In the genomic region with DNA sequence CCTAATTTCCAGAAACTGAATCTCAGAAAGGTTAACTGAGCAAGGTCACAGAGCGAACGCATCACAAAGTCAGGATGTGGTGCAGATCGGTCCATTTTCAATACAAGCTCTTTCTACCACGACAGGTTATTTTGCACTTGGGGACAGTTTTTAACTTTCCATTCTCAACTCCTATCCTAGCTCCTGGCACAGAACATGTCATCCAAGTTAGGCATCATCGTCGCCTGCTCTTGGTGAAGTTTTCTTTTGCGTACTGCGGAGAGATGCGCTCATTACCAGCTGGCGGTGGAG, we compare ENCODE assay signal across 8 cellular contexts. TPM values are rescaled to one million over a fixed set of nuclear protein-coding genes. Genes with fewer than 3 reads are reported as not detected.
A peak's percentile ranks its signal among the peaks of the same experiment; 100 is the strongest.
DNase-seq lines count a peak whose midpoint lies in the region; ATAC-seq, FAIRE-seq and TF ChIP-seq lines count a peak whose summit lies in the region.

No MANE protein-coding gene starts in this region.

- H3K36me3 ChIP-seq in pancreas: no peaks in the 10 kb centered on the region

- ATAC-seq in pancreas: peak in 2 of 4 donors; percentile 1
- ATAC-seq in HG03039 (IDR thresholded peaks at IDR 0.05; ENCODE audit: unreplicated experiment): no peak

- intact Hi-C loops in pancreas (cut with DNase I): loop anchor here in 1 of 3 donors (5.0 kb wide), 1 partner anchor 137 kb away; no protein-coding TSS in a partner anchor

- no peaks in the 10 kb centered on the region for H3K27me3 ChIP-seq in HL-60 (ENCODE audit: insufficient read depth, poor library complexity, severe bottlenecking)
- H3K27me3 ChIP-seq in pancreas: no peaks in the 10 kb centered on the region

- no peaks in the 10 kb centered on the region for H3K9me3 ChIP-seq in pancreas

- WGBS in pancreas, 2 donors: 0 to 1% methylated on average over 10 of the region's 10 CpGs

- no peak for FAIRE-seq in pancreas (lab: Jason Lieb, UNC)

- TF ChIP-seq CTCF in HL-60 (IDR thresholded peaks at IDR 0.05; ENCODE audit: insufficient read depth, low read length): no peak
- TF ChIP-seq CTCF in epithelial cell of esophagus (IDR thresholded peaks at IDR 0.05; ENCODE audit: insufficient read depth, low read depth, low read length, missing control alignments): no peak
- TF ChIP-seq CTCF in pancreas (IDR thresholded peaks at IDR 0.05): no peak

- H3K27ac ChIP-seq in HL-60 (replicated peaks) (no peak overlapping the region), pancreas (peak overlapping the region in 3 of 4 donors; percentile 96 to 98 (median 97))

- H3K4me1 ChIP-seq in pancreas: peaks cover 17 to 28% (median 27%) of the 10 kb centered on the region in 3 donors

- H3K4me3 ChIP-seq in GM08714 (ENCODE audit: low read length) (peak overlapping the region; percentile 88), HL-60 (replicated peaks; ENCODE audit: insufficient read depth, low read length) (peak overlapping the region; percentile 74), epithelial cell of esophagus (ENCODE audit: low read length) (peak overlapping the region; percentile 81), pancreas (peak overlapping the region; percentile 70 to 97 (median 86))

- DNase-seq in HL-60 (ENCODE audit: low read depth in 1 of 2, low spot score in 1 of 2) (no peak), epithelial cell of esophagus (ENCODE audit: low read depth) (no peak), pancreas (no peak), GF-D8 (lab: John Stamatoyannopoulos, UW) (no peak)
- no peak for DNase-seq in activated effector memory CD4-positive, alpha-beta T cell treated with anti-CD3 and anti-CD28 coated beads, Interleukin-2, amount 50 U/mL, for 16 hours
- no peak for DNase-seq in stimulated activated naive CD4-positive, alpha-beta T cell treated with Interleukin-2 at 50 U/mL for 16 hours (lab: John Stamatoyannopoulos, UW)

RNA-seq across cellular contexts. Expression of a gene that starts 15.5 kb away (rescaled TPM):
- total RNA-seq in pancreas: 100 to 1,000 TPM in 1 of 6 donors, 10 to 100 TPM in 5; 37.0 to 151 (median 42.9) TPM
- 10 to 100 TPM; 10.4 to 19.8 TPM for polyA plus RNA-seq in pancreas
